ENCODE assay signal across 11 cellular contexts in genomic region chr11:64788321-64789215, GRCh38.
"Had no signal": no experiment of that assay in that cellular context is flagged by ENCODE, and none has a peak within 500 bp of the region (broad histone marks: within the 10 kb centered on the region; RNA-seq: fewer than 3 reads in every experiment).

No MANE protein-coding gene starts in this region.

- H3K4me3 ChIP-seq: colonic mucosa, psoas muscle, tibial nerve had no signal

- H3K27me3 Mint-ChIP-seq: activated CD4-positive, alpha-beta memory T cell treated with anti-CD3 and anti-CD28 coated beads for 36 hours; activated CD8-positive, alpha-beta memory T cell treated with anti-CD3 and anti-CD28 coated beads, Interleukin-2, amount 10 ng/mL, durations not matched to agents 7 days and 5 days; naive B cell; stimulated activated memory B cell treated with anti-CD40 and anti-IgM and Interleukin-4, amounts not matched to agents 10 μg/mL and 1 μg/mL and 100 μg/mL, for 72 hours had no signal

- H3K4me3 Mint-ChIP-seq: activated CD4-positive, alpha-beta memory T cell treated with anti-CD3 and anti-CD28 coated beads for 36 hours; activated CD8-positive, alpha-beta memory T cell treated with anti-CD3 and anti-CD28 coated beads, Interleukin-2, amount 10 ng/mL, durations not matched to agents 7 days and 5 days; activated naive CD4-positive, alpha-beta T cell treated with anti-CD3 and anti-CD28 coated beads for 36 hours; immature natural killer cell; naive B cell; stimulated activated memory B cell treated with anti-CD40 and anti-IgM and Interleukin-4, amounts not matched to agents 10 μg/mL and 1 μg/mL and 100 μg/mL, for 72 hours had no signal

- H3K36me3 Mint-ChIP-seq: immature natural killer cell, naive B cell had no signal

- H3K27ac ChIP-seq: colonic mucosa, psoas muscle, tibial nerve had no signal

- H3K27me3 ChIP-seq: colonic mucosa, tibial nerve had no signal

- H3K27ac Mint-ChIP-seq: activated CD4-positive, alpha-beta memory T cell treated with anti-CD3 and anti-CD28 coated beads for 36 hours; activated naive CD4-positive, alpha-beta T cell treated with anti-CD3 and anti-CD28 coated beads for 36 hours; activated T-helper 2 cell treated with anti-CD3 and anti-CD28 coated beads, Interferon-gamma antibody, Interleukin-2, Interleukin-4, amounts not matched to agents 10 μg/mL and 5 μg/mL and 100 μg/mL, durations not matched to agents 14 hours and 24 hours and 36 hours had no signal

- H3K4me1 ChIP-seq: colonic mucosa, psoas muscle had no signal

- H3K36me3 ChIP-seq: colonic mucosa had no signal

- H3K9me3 ChIP-seq: colonic mucosa, psoas muscle, tibial nerve had no signal

- H3K9me3 Mint-ChIP-seq: activated CD4-positive, alpha-beta memory T cell treated with anti-CD3 and anti-CD28 coated beads for 36 hours; activated naive CD4-positive, alpha-beta T cell treated with anti-CD3 and anti-CD28 coated beads for 36 hours; activated T-helper 2 cell treated with anti-CD3 and anti-CD28 coated beads, Interferon-gamma antibody, Interleukin-2, Interleukin-4, amounts not matched to agents 10 μg/mL and 5 μg/mL and 100 μg/mL, durations not matched to agents 14 hours and 24 hours and 36 hours; immature natural killer cell; naive B cell; stimulated activated memory B cell treated with anti-CD40 and anti-IgM and Interleukin-4, amounts not matched to agents 10 μg/mL and 1 μg/mL and 100 μg/mL, for 72 hours had no signal

- DNase-seq: foreskin melanocyte, naive B cell had no signal
